ENCODE assay signal across 8 cellular contexts in the genomic region with DNA sequence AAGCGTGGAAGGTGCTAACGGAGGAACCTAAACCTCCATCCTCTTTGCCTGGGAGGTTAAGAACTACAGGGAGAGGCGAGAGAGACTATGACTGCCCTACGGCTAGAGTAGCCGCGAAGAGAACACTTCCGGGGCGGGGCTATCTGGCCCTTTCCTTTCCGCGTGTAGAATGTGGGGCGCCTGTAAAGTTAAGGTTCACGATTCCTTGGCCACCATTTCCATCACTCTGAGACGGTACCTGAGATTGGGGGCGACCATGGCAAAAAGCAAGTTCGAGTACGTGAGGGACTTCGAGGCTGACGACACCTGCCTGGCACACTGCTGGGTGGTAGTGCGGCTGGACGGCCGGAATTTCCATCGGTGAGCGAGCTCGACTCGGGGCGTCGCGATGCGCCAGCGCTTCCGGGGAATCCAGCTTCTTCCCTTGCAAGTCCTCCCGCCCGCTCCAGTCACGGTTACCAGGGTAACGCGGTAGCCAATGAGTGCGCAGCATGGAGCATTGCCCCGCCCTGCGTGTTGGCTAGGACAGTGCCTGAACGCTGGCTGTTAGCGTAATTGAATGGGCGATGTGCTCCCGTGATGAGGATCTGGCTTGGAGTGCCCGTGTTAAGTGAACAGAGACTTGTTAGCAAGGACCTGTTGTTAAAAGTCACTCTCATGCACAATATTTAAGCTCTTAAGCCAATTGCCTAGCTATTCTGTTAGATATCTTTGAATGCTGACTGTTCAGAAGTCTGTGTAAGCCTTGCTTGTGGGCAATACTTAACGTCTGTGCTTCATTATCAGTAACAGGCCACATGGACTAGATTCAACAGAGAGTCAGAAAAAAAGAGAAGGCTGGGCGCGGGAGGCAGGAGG. TPM values are rescaled to one million over a fixed set of nuclear protein-coding genes. Genes with fewer than 3 reads are reported as not detected.
DNase-seq lines count a peak whose midpoint lies in the region; ATAC-seq and TF ChIP-seq lines count a peak whose summit lies in the region.

A gene (plus strand): TSS at position 149 of the 858 bp plus-strand sequence. CDS start 21 bp downstream, at position 170.

- no peaks in the 10 kb centered on the region for H3K9me3 ChIP-seq in PC-9 (ENCODE audit: insufficient read depth, low read depth)
- H3K9me3 ChIP-seq in mucosa of rectum (ENCODE audit: control insufficient read depth in 2 of 2, low read length in 2 of 2) = no peaks in the 10 kb centered on the region

- H4K20me1 ChIP-seq in PC-9 (ENCODE audit: insufficient read depth) = no peaks in the 10 kb centered on the region

- CTCF ChIA-PET in PC-9 (lab: Charles Lee) = interaction anchor here (2.7 kb wide), 1 partner anchor 12 kb away, joined by 14 read pairs; a partner anchor contains a TSS

- TF ChIP-seq CTCF in PC-9 (conservative IDR thresholded peaks at IDR 0.05) (no peak), epithelial cell of proximal tubule (conservative IDR thresholded peaks at IDR 0.05; ENCODE audit: low read depth, low read length) (no peak)

- peak within 1 kb of the TSS; percentile 80 for H3K27ac ChIP-seq in PC-9
- H3K27ac ChIP-seq in mucosa of rectum (ENCODE audit: low read depth in 2 of 2, low read length in 2 of 2) = peak within 1 kb of the TSS; percentile 98

- H3K4me2 ChIP-seq in PC-9 = peak within 1 kb of the TSS; percentile 93

- peaks cover 7% of the 10 kb centered on the region; the same call in 1 of the 2 replicates for H3K36me3 ChIP-seq in PC-9 (ENCODE audit: low read depth)
- peaks cover 0 to 7% of the 10 kb centered on the region in 2 donors for H3K36me3 ChIP-seq in mucosa of rectum (ENCODE audit: control insufficient read depth in 2 of 2, insufficient read depth in 2 of 2, low read length in 2 of 2)

- DNase-seq in DMS153 (lab: John Stamatoyannopoulos, UW) = peak; percentile 86
- peak; percentile 94 for DNase-seq in Jurkat, Clone E6-1 (ENCODE audit: low read depth, low spot score)
- DNase-seq in PC-9 = peak; percentile 94 to 98
- DNase-seq in activated T-cell treated with anti-CD3 and anti-CD28 coated beads, Interleukin-2, amount 50 U/mL, for 1 hour = peak; percentile 99
- peak; percentile 78 for DNase-seq in epithelial cell of proximal tubule (ENCODE audit: low read depth)
- peak; percentile 100 for DNase-seq in stimulated activated CD8-positive, alpha-beta memory T cell treated with anti-CD3 and anti-CD28 coated beads, Interleukin-4, amount 100 ng/mL, for 48 hours

- peak within 1 kb of the TSS; percentile 86 for H3K4me3 ChIP-seq in Jurkat, Clone E6-1 (ENCODE audit: low read length)
- H3K4me3 ChIP-seq in PC-9 (peak within 1 kb of the TSS; percentile 69), epithelial cell of proximal tubule (ENCODE audit: low read depth, low read length) (peak within 1 kb of the TSS; percentile 73), mucosa of rectum (ENCODE audit: low read length in 2 of 2) (peak within 1 kb of the TSS; percentile 94 to 98)

- no peaks in the 10 kb centered on the region; the same call in 1 of the 2 replicates for H3F3A ChIP-seq in PC-9 (ENCODE audit: insufficient read depth, low read depth)

- no peaks in the 10 kb centered on the region for H3K27me3 ChIP-seq in PC-9 (ENCODE audit: insufficient read depth, low read depth)
- no peaks in the 10 kb centered on the region for H3K27me3 ChIP-seq in mucosa of rectum (ENCODE audit: control insufficient read depth in 2 of 2, insufficient read depth in 2 of 2, low read length in 2 of 2)

- peak; percentile 95 for ATAC-seq in GM21619 (IDR thresholded peaks at IDR 0.05; ENCODE audit: unreplicated experiment)

- BruUV-seq in PC-9 (replicated peaks; lab: Mats Ljungman, UMichigan) = TSS peak; percentile 89

- POLR2A ChIA-PET in PC-9 (lab: Charles Lee; ENCODE audit: unreplicated experiment) = interaction anchor here (0.5 to 1.1 kb wide), 7 partner anchors 18 to 403 kb away, joined by 3 to 12 read pairs (median 5); no protein-coding TSS in a partner anchor

- intact Hi-C loops in PC-9 (cut with micrococcal nuclease; ENCODE audit: unreplicated experiment) = loop anchor here (1.0 to 2.0 kb wide), 2 partner anchors 341 to 589 kb away; a partner anchor contains a TSS

- H2AFZ ChIP-seq in PC-9 = peak within 1 kb of the TSS; percentile 78

- H3K79me2 ChIP-seq in PC-9 (ENCODE audit: low read depth) = peaks cover 17% of the 10 kb centered on the region

- H3K4me1 ChIP-seq in PC-9 (replicated peaks; ENCODE audit: insufficient read depth) (0 out of 2 replicates have a peak, but pooled peaks cover 4% of the 10 kb centered on the region), mucosa of rectum (ENCODE audit: control insufficient read depth in 2 of 2, insufficient read depth in 2 of 2, low read length in 2 of 2) (peaks cover 6 to 14% of the 10 kb centered on the region in 2 donors)

- H3K9ac ChIP-seq in mucosa of rectum (ENCODE audit: low read depth in 1 of 2, low read length in 2 of 2) = peak within 1 kb of the TSS; percentile 75 to 91

- no peaks in the 10 kb centered on the region for H3K9me2 ChIP-seq in PC-9 (ENCODE audit: insufficient read depth)

RNA-seq across cellular contexts. Expression of the gene that starts here (rescaled TPM):
- polyA plus RNA-seq in Jurkat, Clone E6-1 (2012; ENCODE audit: insufficient read depth, insufficient read length) = 14.8 TPM
- total RNA-seq in PC-9 (2021) (20.9 and 25.3 TPM in 2 replicates), epithelial cell of proximal tubule (10.7 and 19.3 TPM in 2 replicates)

Comparison
In these comparisons a context has a peak if more than half of its experiments do, and no peak if none do; other contexts are left out.
1. Peak in every context shown above with its lines: DNase-seq, ATAC-seq, H3K4me3 ChIP-seq and H3K27ac ChIP-seq.